Comparison of ENCODE assay signal across 17 cellular contexts in genomic region chr2:236165491-236166156, GRCh38. TPM values are rescaled to one million over a fixed set of nuclear protein-coding genes. Genes with fewer than 3 reads are reported as not detected.
DNase-seq lines count a peak whose midpoint lies in the region; ATAC-seq and TF ChIP-seq lines count a peak whose summit lies in the region.
"Had no signal": no experiment of that assay in that cellular context is flagged by ENCODE, and none has a peak within 500 bp of the region (broad histone marks: within the 10 kb centered on the region; RNA-seq: fewer than 3 reads in every experiment).

No MANE protein-coding gene starts in this region.

- H2AFZ ChIP-seq in HCT116 (ENCODE audit: low read depth, low read length, poor library complexity, severe bottlenecking) = no peak overlapping the region

- RAD21 ChIA-PET in HCT116 (lab: Charles Lee; ENCODE audit: low non-redundant PET in 1 of 2, low total read pairs in 2 of 2, uncharacterized antibody in 2 of 2, unreplicated experiment in 2 of 2) = no interaction called here

- no peaks in the 10 kb centered on the region for H3K9me3 Mint-ChIP-seq in nephron progenitor cell
- H3K9me3 Mint-ChIP-seq: stimulated activated memory B cell treated with anti-CD40 and anti-IgM and Interleukin-4, amounts not matched to agents 10 μg/mL and 1 μg/mL and 100 μg/mL, for 72 hours; T-helper 1 cell treated with Interleukin-12 subunit alpha and Interleukin-12 subunit beta and Interleukin-4 antibody, amounts not matched to agents 30 μg/mL and 1 μg/mL, for 36 hours had no signal

- H3K36me3 ChIP-seq in BLaER1 (no peaks in the 10 kb centered on the region), HCT116 (ENCODE audit: control insufficient read depth in 1 of 2, insufficient read depth in 2 of 2, low read length in 2 of 2) (peaks cover 0 to 9% of the 10 kb centered on the region in 2 experiments; a peak in 1 of 4 replicates), duodenal mucosa (ENCODE audit: control insufficient read depth in 1 of 2, insufficient read depth in 2 of 2, low read length in 2 of 2) (no peaks in the 10 kb centered on the region)

- H3K4me3 ChIP-seq in BLaER1 = no peak overlapping the region
- H3K4me3 ChIP-seq in HCT116 (replicated peaks in 1 of 2; ENCODE audit: low read depth in 1 of 2, low read length in 2 of 2) = peak overlapping the region; percentile 51 to 63; a peak in 2 of 4 replicates
- H3K4me3 ChIP-seq in duodenal mucosa (ENCODE audit: low read depth in 1 of 2, low read length in 2 of 2) = peak overlapping the region; percentile 46 to 61

- CTCF ChIA-PET in HCT116 (lab: Charles Lee) = interaction anchor here (0.9 kb wide), 1 partner anchor 12 kb away, joined by 3 read pairs; no protein-coding TSS in a partner anchor

- peaks cover 99% of the 10 kb centered on the region for H4K20me1 ChIP-seq in BLaER1
- no peaks in the 10 kb centered on the region for H4K20me1 ChIP-seq in HCT116 (ENCODE audit: insufficient read depth)

- H3K27me3 ChIP-seq in BLaER1 (peaks cover 100% of the 10 kb centered on the region), HCT116 (ENCODE audit: insufficient read depth, low read length) (no peaks in the 10 kb centered on the region), duodenal mucosa (ENCODE audit: control insufficient read depth in 1 of 2, insufficient read depth in 2 of 2, low read length in 2 of 2) (peaks cover 84 to 90% of the 10 kb centered on the region in 2 donors)

- H3K4me1 ChIP-seq in BLaER1 = peaks cover 60% of the 10 kb centered on the region
- H3K4me1 ChIP-seq in HCT116 (ENCODE audit: control insufficient read depth in 1 of 2, insufficient read depth in 2 of 2, low read length in 2 of 2) = peaks cover 0 to 27% of the 10 kb centered on the region in 2 experiments; a peak in 1 of 4 replicates
- H3K4me1 ChIP-seq in duodenal mucosa (ENCODE audit: control insufficient read depth in 1 of 2, insufficient read depth in 2 of 2, low read length in 2 of 2) = peaks cover 8 to 14% of the 10 kb centered on the region in 2 donors

- no peaks in the 10 kb centered on the region for H3K36me3 Mint-ChIP-seq in nephron progenitor cell (ENCODE audit: low read depth)
- H3K36me3 Mint-ChIP-seq: stimulated activated memory B cell treated with anti-CD40 and anti-IgM and Interleukin-4, amounts not matched to agents 10 μg/mL and 1 μg/mL and 100 μg/mL, for 72 hours had no signal

- intact Hi-C loops in HCT116 (cut with micrococcal nuclease) = no loop called here

- TF ChIP-seq CTCF in HCT116 (IDR thresholded peaks at IDR 0.05 in 2 of 3, conservative IDR thresholded peaks at IDR 0.05 in 1 of 3; ENCODE audit: borderline replicate concordance in 1 of 3, insufficient read depth in 1 of 3, low read depth in 2 of 3, low read length in 2 of 3) (no peak), nephron progenitor cell (IDR thresholded peaks at IDR 0.05) (no peak)

- H3K4me2 ChIP-seq in BLaER1 = peak overlapping the region; percentile 91
- H3K4me2 ChIP-seq in HCT116 (ENCODE audit: low read length) = peak overlapping the region; percentile 79

- no peaks in the 10 kb centered on the region for H3K9me2 ChIP-seq in HCT116 (ENCODE audit: insufficient read depth)

- peaks cover 26% of the 10 kb centered on the region for H3K79me2 ChIP-seq in HCT116 (ENCODE audit: insufficient read depth, low read length)

- peaks cover 67% of the 10 kb centered on the region for H3K4me1 Mint-ChIP-seq in nephron progenitor cell

- DNase-seq in HCT116 (ENCODE audit: low read depth, low spot score) (no peak), nephron progenitor cell (no peak), GM03348 (ENCODE audit: low spot score) (no peak), HT-29 (ENCODE audit: low spot score) (no peak)
- DNase-seq: activated CD4-positive, alpha-beta T cell treated with anti-CD3 and anti-CD28 coated beads for 36 hours; activated naive CD8-positive, alpha-beta T cell treated with anti-CD3 and anti-CD28 coated beads for 36 hours; NCI-H2081 treated with DMSO at 0.1 percent for 48 hours; RPMI8226 had no signal

- POLR2A ChIA-PET in HCT116 (lab: Charles Lee) = no interaction called here

- H3K27ac Mint-ChIP-seq in nephron progenitor cell = peak overlapping the region; percentile 95
- H3K27ac Mint-ChIP-seq: activated CD4-positive, alpha-beta T cell treated with anti-CD3 and anti-CD28 coated beads for 36 hours; stimulated activated memory B cell treated with anti-CD40 and anti-IgM and Interleukin-4, amounts not matched to agents 10 μg/mL and 1 μg/mL and 100 μg/mL, for 72 hours had no signal

- H3K9ac ChIP-seq in BLaER1 (no peak overlapping the region), HCT116 (ENCODE audit: low read length) (no peak overlapping the region), duodenal mucosa (ENCODE audit: low read depth in 1 of 2, low read length in 2 of 2) (no peak overlapping the region)

- H3K9me3 ChIP-seq in BLaER1 = peaks cover 16% of the 10 kb centered on the region; the same call in 1 of the 2 replicates
- no peaks in the 10 kb centered on the region for H3K9me3 ChIP-seq in HCT116 (ENCODE audit: control insufficient read depth in 1 of 2, insufficient read depth in 1 of 2, low read depth in 1 of 2, low read length in 2 of 2)
- H3K9me3 ChIP-seq in duodenal mucosa (ENCODE audit: control insufficient read depth in 1 of 2, low read length in 2 of 2) = no peaks in the 10 kb centered on the region

- no peak for TF ChIP-seq RAD21 in HCT116 (IDR thresholded peaks at IDR 0.05; ENCODE audit: low read depth)

- BruUV-seq in HCT116 (replicated peaks; lab: Mats Ljungman, UMichigan) = no TSS peak

- H3K27ac ChIP-seq in BLaER1 = no peak overlapping the region
- H3K27ac ChIP-seq in HCT116 (ENCODE audit: low read depth, low read length) = no peak overlapping the region
- no peak overlapping the region for H3K27ac ChIP-seq in duodenal mucosa (ENCODE audit: low read depth, low read length)

- peak overlapping the region; percentile 82 for H3K4me3 Mint-ChIP-seq in nephron progenitor cell
- H3K4me3 Mint-ChIP-seq: stimulated activated memory B cell treated with anti-CD40 and anti-IgM and Interleukin-4, amounts not matched to agents 10 μg/mL and 1 μg/mL and 100 μg/mL, for 72 hours; T-helper 1 cell treated with Interleukin-12 subunit alpha and Interleukin-12 subunit beta and Interleukin-4 antibody, amounts not matched to agents 30 μg/mL and 1 μg/mL, for 36 hours had no signal

- peaks cover 54% of the 10 kb centered on the region for H3K27me3 Mint-ChIP-seq in nephron progenitor cell (ENCODE audit: low read depth, poor library complexity)

- no peak for TF ChIP-seq POLR2A in HCT116 (IDR thresholded peaks at IDR 0.05; ENCODE audit: borderline replicate concordance, extremely low read depth, insufficient read depth, insufficient read length)

- no peak for ATAC-seq in HCT116
- no peak for ATAC-seq in GM19351 (IDR thresholded peaks at IDR 0.05; ENCODE audit: unreplicated experiment)
- ATAC-seq in GM21737 (IDR thresholded peaks at IDR 0.05; ENCODE audit: unreplicated experiment) = no peak
- ATAC-seq: activated CD4-positive, alpha-beta T cell treated with anti-CD3 and anti-CD28 coated beads for 36 hours; sciatic nerve; stimulated activated memory B cell treated with anti-CD40 and anti-IgM and Interleukin-4, amounts not matched to agents 10 μg/mL and 1 μg/mL and 100 μg/mL, for 72 hours had no signal

TF ChIP-seq in HCT116, 20 proteins besides CTCF, POLR2A, EP300 and RAD21:
- TF ChIP-seq MAX (IDR thresholded peaks at IDR 0.05) (no peak), SRF (IDR thresholded peaks at IDR 0.05; ENCODE audit: low read depth) (no peak)

RNA-seq across cellular contexts. Expression of gene GBX2, which starts 2.6 kb away (rescaled TPM):
- total RNA-seq in HCT116 (2021; ENCODE audit: unreplicated experiment) = 5.9 TPM
- polyA plus RNA-seq in HCT116 (2012) = 1.4 and 2.1 TPM in 2 replicates
- total RNA-seq in HT-29 (2014; rRNA removed; shearing (Covaris generic)) = not detected in 2 replicates
- total RNA-seq: activated CD4-positive, alpha-beta T cell treated with anti-CD3 and anti-CD28 coated beads for 36 hours; activated naive CD8-positive, alpha-beta T cell treated with anti-CD3 and anti-CD28 coated beads for 36 hours; myocyte; sciatic nerve; urinary bladder had no signal
- polyA plus RNA-seq: urinary bladder had no signal
